In the genomic region with DNA sequence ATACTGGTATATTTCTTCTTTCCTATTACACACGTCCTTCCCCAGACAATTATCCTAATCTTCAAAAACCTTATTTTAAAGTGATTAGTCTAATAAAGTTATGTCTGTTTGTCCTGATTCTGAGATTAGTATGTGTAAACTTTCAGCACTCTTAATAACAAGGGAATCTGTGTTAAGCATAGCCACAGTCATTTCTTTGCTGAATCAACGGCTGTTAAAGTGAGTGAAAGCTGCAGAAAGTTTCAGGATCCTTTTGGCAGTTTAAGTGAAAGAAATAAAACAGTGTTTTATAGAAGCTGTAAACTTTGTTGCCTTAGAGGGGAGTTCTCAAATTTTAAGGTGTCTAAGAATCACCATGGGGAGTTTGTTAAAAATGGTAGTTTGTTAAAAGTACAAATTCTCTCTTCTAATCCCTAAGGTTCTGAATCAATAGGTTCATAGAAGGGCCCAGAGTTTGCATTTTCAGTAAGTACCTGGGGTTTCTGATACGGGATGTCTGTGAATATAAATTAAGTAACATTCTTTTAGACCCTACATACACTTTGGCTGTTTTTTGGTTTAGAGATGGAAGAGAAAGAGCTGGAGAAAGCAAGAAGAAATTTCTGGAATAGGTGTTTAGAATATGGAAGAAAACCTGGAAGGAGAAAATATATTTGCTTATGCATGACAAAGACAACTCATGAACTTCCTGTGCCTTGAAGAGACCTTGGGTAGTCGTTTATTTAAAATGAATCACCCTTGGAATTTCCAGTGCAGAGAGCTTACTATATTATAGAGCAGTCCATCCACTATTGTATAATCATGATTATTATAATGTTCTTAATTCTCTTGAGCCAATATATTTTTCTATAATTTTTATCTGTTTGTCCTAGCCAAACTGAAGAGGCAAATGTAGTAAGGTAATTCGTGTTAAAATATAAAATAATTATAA, we compare ENCODE assay signal across 9 cellular contexts. TPM values are rescaled to one million over a fixed set of nuclear protein-coding genes. Genes with fewer than 3 reads are reported as not detected.
DNase-seq lines count a peak whose midpoint lies in the region; ATAC-seq, FAIRE-seq and TF ChIP-seq lines count a peak whose summit lies in the region.
"Had no signal": no experiment of that assay in that cellular context is flagged by ENCODE, and none has a peak within 500 bp of the region (broad histone marks: within the 10 kb centered on the region; RNA-seq: fewer than 3 reads in every experiment).

No MANE protein-coding gene starts in this region.

- TF ChIP-seq POLR2A in GM12891 (IDR thresholded peaks at IDR 0.05; ENCODE audit: low read depth, low read length) (no peak), prostate gland (IDR thresholded peaks at IDR 0.05) (no peak)

- no peaks in the 10 kb centered on the region for H3K4me1 ChIP-seq in prostate gland (replicated peaks)

- no peaks in the 10 kb centered on the region for H3K27me3 ChIP-seq in prostate gland (replicated peaks; ENCODE audit: insufficient read depth)

- H3K36me3 ChIP-seq in prostate gland, result no peaks in the 10 kb centered on the region

- H3K27ac Mint-ChIP-seq in HFFc6, result peak overlapping the region; percentile 54

- no peak overlapping the region for H3K27ac ChIP-seq in prostate gland
- H3K27ac ChIP-seq: PC-9 had no signal

- WGBS in prostate gland, result 41% methylated on average over 5 of the region's 5 CpGs

- ATAC-seq in GM19452 (IDR thresholded peaks at IDR 0.05; ENCODE audit: unreplicated experiment), result no peak

- in situ Hi-C loops in astrocyte of the spinal cord (cut with HindIII; ENCODE audit: low sequenced_read_pairs), result no loop called here

- H3K36me3 Mint-ChIP-seq in HFFc6 (ENCODE audit: low read depth), result peaks cover 6% of the 10 kb centered on the region; the same call in 1 of the 2 replicates

- intact Hi-C loops in prostate gland (cut with DNase I), result no loop called here

- FAIRE-seq in GM12891 (lab: Jason Lieb, UNC), result peak; percentile 65

- H3K4me3 Mint-ChIP-seq in HFFc6, result peak overlapping the region; percentile 27; the same call in 1 of the 2 replicates
- H3K4me3 Mint-ChIP-seq: neural crest cell had no signal

- DNase-seq in GM12891 (ENCODE audit: insufficient read length, low spot score) (no peak), HFFc6 (peak; percentile 50), astrocyte of the spinal cord (ENCODE audit: low read depth, low spot score) (peak; percentile 52), non-pigmented ciliary epithelial cell (ENCODE audit: low read depth) (peak; percentile 42), prostate gland (ENCODE audit: low spot score) (no peak), DMS79 treated with DMSO at 0.1 percent for 48 hours (lab: John Stamatoyannopoulos, UW) (no peak)
- DNase-seq: PC-9 had no signal

- peaks cover 37% of the 10 kb centered on the region for H3K4me1 Mint-ChIP-seq in HFFc6 (ENCODE audit: low read depth)

- no peaks in the 10 kb centered on the region for H3K27me3 Mint-ChIP-seq in HFFc6 (ENCODE audit: insufficient read depth)

- H3K4me3 ChIP-seq in astrocyte of the spinal cord (ENCODE audit: low read depth, low read length) (no peak overlapping the region), prostate gland (no peak overlapping the region)
- H3K4me3 ChIP-seq: PC-9 had no signal

- TF ChIP-seq CTCF in HFFc6 (IDR thresholded peaks at IDR 0.05) (no peak), astrocyte of the spinal cord (IDR thresholded peaks at IDR 0.05; ENCODE audit: low read depth, low read length) (no peak), prostate gland (IDR thresholded peaks at IDR 0.05) (no peak)

- H3K9me3 Mint-ChIP-seq in HFFc6, result no peaks in the 10 kb centered on the region
- H3K9me3 Mint-ChIP-seq: neural crest cell had no signal

- H3K9me3 ChIP-seq in prostate gland, result no peaks in the 10 kb centered on the region

TF ChIP-seq in GM12891, 5 proteins besides CTCF, POLR2A, EP300 and RAD21:
- TF ChIP-seq PAX5 (IDR thresholded peaks at IDR 0.05; ENCODE audit: insufficient read depth, low read length, severe bottlenecking) (no peak), SPI1 (IDR thresholded peaks at IDR 0.05; ENCODE audit: low read depth, low read length) (no peak), POLR2AphosphoS5 (IDR thresholded peaks at IDR 0.05; ENCODE audit: low read depth, low read length) (no peak), TAF1 (IDR thresholded peaks at IDR 0.05; ENCODE audit: low read depth, low read length) (no peak), POU2F2 (IDR thresholded peaks at IDR 0.05; ENCODE audit: low read depth, low read length) (no peak)
TF ChIP-seq in GM12891: peak in this region for 0.

RNA-seq across cellular contexts. Expression of a gene that starts 45.7 kb away (rescaled TPM):
- 5.0 TPM for polyA plus RNA-seq in GM12891 (2012; ENCODE audit: low read depth, missing spikeins)
- total RNA-seq in HFFc6 (2021; fragmentation: NEBNext Ultra II Directional; extraction: Animal tissue kit (Norgen Biotek cat#: 25700)), result 10 to 100 TPM; 37.4 to 50.6 (median 44.9) TPM
- total RNA-seq in prostate gland, result 10 to 100 TPM; 39.0 to 41.0 TPM

Comparison
In these comparisons a context has a peak if more than half of its experiments do, and no peak if none do; other contexts are left out.
1. DNase-seq: peak in HFFc6 (single experiment), astrocyte of the spinal cord (single experiment) and non-pigmented ciliary epithelial cell (single experiment); none in GM12891 (single experiment), prostate gland (single experiment) and DMS79 treated with DMSO at 0.1 percent for 48 hours (single experiment).